ENCODE assay signal across 8 cellular contexts in the genomic region with DNA sequence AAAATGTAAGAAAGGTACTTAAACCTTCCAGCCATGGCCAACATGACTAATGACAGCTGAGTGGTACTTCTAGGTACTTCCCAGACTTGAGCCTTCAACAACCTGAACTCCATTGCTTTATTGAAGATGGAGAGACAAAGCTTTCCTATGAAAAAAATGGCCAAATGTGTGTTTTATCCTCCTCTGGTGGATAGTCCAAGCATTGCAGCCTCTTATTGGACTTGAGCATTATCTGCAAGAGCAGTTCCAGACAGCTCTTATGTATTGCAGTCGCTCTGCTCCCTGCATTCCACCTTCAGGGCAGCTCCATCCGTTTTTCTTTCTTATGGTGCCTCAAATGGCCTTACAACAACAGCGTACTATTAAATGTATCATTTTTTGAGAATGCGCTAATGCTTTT.
DNase-seq lines count a peak whose midpoint lies in the region; ATAC-seq and TF ChIP-seq lines count a peak whose summit lies in the region.

No MANE protein-coding gene starts in this region.

- H3K4me1 ChIP-seq in uterus: no peaks in the 10 kb centered on the region

- DNase-seq in NCI-H2196 (lab: John Stamatoyannopoulos, UW; ENCODE audit: unreplicated experiment): peak; percentile 52
- no peak for DNase-seq in NCI-H2196 treated with DMSO at 0.1 percent for 48 hours (lab: John Stamatoyannopoulos, UW; ENCODE audit: unreplicated experiment)
- DNase-seq in NCI-H524 (lab: John Stamatoyannopoulos, UW): peak; percentile 95 to 97
- DNase-seq in dorsolateral prefrontal cortex: peak in 1 of 10 donors; percentile 23
- peak; percentile 84 for DNase-seq in pons (ENCODE audit: low spot score)
- no peak for DNase-seq in uterus
- DNase-seq in NCI-H1048 (lab: John Stamatoyannopoulos, UW): no peak

- H3K4me3 ChIP-seq in dorsolateral prefrontal cortex: no peak overlapping the region
- H3K4me3 ChIP-seq in uterus: no peak overlapping the region

- H3K36me3 ChIP-seq in uterus: no peaks in the 10 kb centered on the region

- intact Hi-C loops in dorsolateral prefrontal cortex (cut with DNase I) (no loop called here), uterus (cut with DNase I; ENCODE audit: low total_unique reads) (no loop called here)

- H3K27ac ChIP-seq in dorsolateral prefrontal cortex (peak overlapping the region in 1 of 59 donors; percentile 6), uterus (no peak overlapping the region)

- H3K9me3 ChIP-seq in uterus: no peaks in the 10 kb centered on the region

- TF ChIP-seq POLR2A in uterus (IDR thresholded peaks at IDR 0.05): no peak

- ATAC-seq in HG03039 (IDR thresholded peaks at IDR 0.05; ENCODE audit: unreplicated experiment): peak; percentile 80

- TF ChIP-seq CTCF in dorsolateral prefrontal cortex (IDR thresholded peaks at IDR 0.05 in 54 of 56, conservative IDR thresholded peaks at IDR 0.05 in 2 of 56; ENCODE audit: low read depth in 1 of 56, partially characterized antibody in 56 of 56): peak; percentile 38 to 78 (median 66)
- no peak for TF ChIP-seq CTCF in uterus (IDR thresholded peaks at IDR 0.05)

- no peaks in the 10 kb centered on the region for H3K27me3 ChIP-seq in dorsolateral prefrontal cortex
- no peaks in the 10 kb centered on the region for H3K27me3 ChIP-seq in uterus

Comparison
In these comparisons a context has a peak if more than half of its experiments do, and no peak if none do; other contexts are left out.
1. DNase-seq: peak in NCI-H2196 (single experiment), NCI-H524 (2 of 2) and pons (single experiment); none in NCI-H2196 treated with DMSO at 0.1 percent for 48 hours (single experiment), uterus (0 of 2) and NCI-H1048 (single experiment).
2. CTCF ChIP-seq: peak in dorsolateral prefrontal cortex (56 of 56); none in uterus (0 of 4).